ENCODE assay signal across 13 cellular contexts in genomic region chr7:141238546-141239218, GRCh38.
DNase-seq lines count a peak whose midpoint lies in the region; ATAC-seq, FAIRE-seq and TF ChIP-seq lines count a peak whose summit lies in the region.
"Had no signal": no experiment of that assay in that cellular context is flagged by ENCODE, and none has a peak within 500 bp of the region (broad histone marks: within the 10 kb centered on the region; RNA-seq: fewer than 3 reads in every experiment).

No MANE protein-coding gene starts in this region.

- no peak for TF ChIP-seq RAD21 in H1 (IDR thresholded peaks at IDR 0.05 in 1 of 2, conservative IDR thresholded peaks at IDR 0.05 in 1 of 2; ENCODE audit: low read depth in 2 of 2, low read length in 2 of 2)

- no peak overlapping the region for H3K56ac ChIP-seq in H1 (replicated peaks; ENCODE audit: insufficient read length, low read depth, low read length)

- no peak overlapping the region for H2BK12ac ChIP-seq in H1 (ENCODE audit: low read depth, low read length)
- H2BK12ac ChIP-seq in trophoblast cell (ENCODE audit: low read length), result no peak overlapping the region

- H3K79me1 ChIP-seq in H1 (ENCODE audit: low read depth, low read length), result no peaks in the 10 kb centered on the region; the same call in 1 of the 2 replicates
- H3K79me1 ChIP-seq in trophoblast cell (ENCODE audit: low read length), result no peaks in the 10 kb centered on the region

- peak overlapping the region; percentile 9 to 53; a peak in 3 of 4 replicates for H3K4me2 ChIP-seq in H1 (ENCODE audit: insufficient read depth in 1 of 2, low read depth in 2 of 2, low read length in 2 of 2)
- no peak overlapping the region for H3K4me2 ChIP-seq in trophoblast cell (ENCODE audit: low read length)
- H3K4me2 ChIP-seq: BLaER1 treated with 17β-estradiol and CSF1 and Interleukin-3, amounts not matched to agents 10 nM and 100 nM had no signal

- no peak for TF ChIP-seq EP300 in H1 (IDR thresholded peaks at IDR 0.05; ENCODE audit: borderline replicate concordance in 1 of 2, low read depth in 2 of 2, low read length in 2 of 2)

- H3K18ac ChIP-seq in H1 (ENCODE audit: extremely low read depth, low read length), result no peak overlapping the region
- H3K18ac ChIP-seq in trophoblast cell (ENCODE audit: low read length), result no peak overlapping the region

- no peak overlapping the region for H3K4me3 Mint-ChIP-seq in activated CD8-positive, alpha-beta memory T cell treated with anti-CD3 and anti-CD28 coated beads, Interleukin-2, amount 10 ng/mL, durations not matched to agents 7 days and 5 days
- H3K4me3 Mint-ChIP-seq: CD4-positive, CD25-positive, alpha-beta regulatory T cell had no signal

- H3K36me3 Mint-ChIP-seq in activated CD8-positive, alpha-beta memory T cell treated with anti-CD3 and anti-CD28 coated beads, Interleukin-2, amount 10 ng/mL, durations not matched to agents 7 days and 5 days, result no peaks in the 10 kb centered on the region
- H3K36me3 Mint-ChIP-seq: CD4-positive, CD25-positive, alpha-beta regulatory T cell had no signal

- POLR2A ChIA-PET in H1 (lab: Charles Lee; ENCODE audit: partially characterized antibody), result interaction anchor here (0.7 to 0.9 kb wide), 2 partner anchors 12 to 25 kb away, joined by 3 read pairs; no protein-coding TSS in a partner anchor

- no peak overlapping the region for H3K9ac ChIP-seq in HUES48 (ENCODE audit: low read depth, low read length)
- no peak overlapping the region for H3K9ac ChIP-seq in H1 (replicated peaks in 1 of 4; ENCODE audit: extremely low read depth in 1 of 4, low read depth in 3 of 4, low read length in 3 of 4)
- H3K9ac ChIP-seq in trophoblast cell (ENCODE audit: low read length), result peak overlapping the region; percentile 36
- H3K9ac ChIP-seq: BLaER1 treated with 17β-estradiol and CSF1 and Interleukin-3, amounts not matched to agents 10 nM and 100 nM had no signal

- H4K5ac ChIP-seq in H1 (ENCODE audit: insufficient read length, low read depth, low read length), result no peak overlapping the region

- H3K27ac Mint-ChIP-seq in activated CD8-positive, alpha-beta memory T cell treated with anti-CD3 and anti-CD28 coated beads, Interleukin-2, amount 10 ng/mL, durations not matched to agents 7 days and 5 days, result no peak overlapping the region
- H3K27ac Mint-ChIP-seq: CD4-positive, CD25-positive, alpha-beta regulatory T cell had no signal

- no peaks in the 10 kb centered on the region for H3K23me2 ChIP-seq in H1 (ENCODE audit: low read depth, low read length)

- H3K9me3 ChIP-seq in HUES48 (ENCODE audit: control insufficient read depth, insufficient read depth, low read length) (no peaks in the 10 kb centered on the region), H1 (ENCODE audit: insufficient read depth in 2 of 2, low read depth in 1 of 2, low read length in 1 of 2) (no peaks in the 10 kb centered on the region), trophoblast cell (ENCODE audit: insufficient read depth, low read depth, low read length) (no peaks in the 10 kb centered on the region), testis (no peaks in the 10 kb centered on the region)
- H3K9me3 ChIP-seq: BLaER1 treated with 17β-estradiol and CSF1 and Interleukin-3, amounts not matched to agents 10 nM and 100 nM had no signal

- peaks cover 19% of the 10 kb centered on the region for H3K4me1 ChIP-seq in HUES48 (ENCODE audit: control insufficient read depth, insufficient read depth, low read length)
- H3K4me1 ChIP-seq in H1 (replicated peaks in 1 of 4; ENCODE audit: control insufficient read depth in 3 of 4, insufficient read depth in 4 of 4, low read length in 3 of 4), result peaks cover 5 to 14% (median 11%) of the 10 kb centered on the region in 4 experiments
- H3K4me1 ChIP-seq in trophoblast cell (ENCODE audit: control insufficient read depth in 1 of 2, insufficient read depth in 2 of 2, low read length in 2 of 2), result no peaks in the 10 kb centered on the region
- H3K4me1 ChIP-seq in testis, result no peaks in the 10 kb centered on the region

- no peaks in the 10 kb centered on the region for H3K36me3 ChIP-seq in HUES48 (ENCODE audit: control insufficient read depth, insufficient read depth, low read length)
- no peaks in the 10 kb centered on the region for H3K36me3 ChIP-seq in H1 (ENCODE audit: control insufficient read depth in 2 of 4, insufficient read depth in 4 of 4, low read length in 3 of 4)
- H3K36me3 ChIP-seq in trophoblast cell (ENCODE audit: control insufficient read depth in 1 of 2, insufficient read depth in 2 of 2, low read length in 2 of 2), result no peaks in the 10 kb centered on the region
- H3K36me3 ChIP-seq in testis (ENCODE audit: low read depth, missing control alignments), result no peaks in the 10 kb centered on the region
- H3K36me3 ChIP-seq: BLaER1 treated with 17β-estradiol and CSF1 and Interleukin-3, amounts not matched to agents 10 nM and 100 nM had no signal

- H2AK5ac ChIP-seq in H1 (ENCODE audit: low read depth, low read length) (no peak overlapping the region), trophoblast cell (ENCODE audit: low read length) (no peak overlapping the region)

- TF ChIP-seq CTCF in H1 (IDR thresholded peaks at IDR 0.05; ENCODE audit: control extremely low read depth in 1 of 3, insufficient read depth in 1 of 3, low read depth in 1 of 3, low read length in 3 of 3) (no peak), testis (IDR thresholded peaks at IDR 0.05) (no peak)

- H4K91ac ChIP-seq in H1 (replicated peaks; ENCODE audit: insufficient read length, low read length), result no peak overlapping the region
- H4K91ac ChIP-seq in trophoblast cell (ENCODE audit: low read depth, low read length), result no peak overlapping the region

- H2BK5ac ChIP-seq in H1 (ENCODE audit: low read depth, low read length) (no peak overlapping the region), trophoblast cell (ENCODE audit: low read depth, low read length, poor library complexity) (no peak overlapping the region)

- CTCF ChIA-PET in activated CD8-positive, alpha-beta memory T cell treated with anti-CD3 and anti-CD28 coated beads, Interleukin-2, amount 10 ng/mL, durations not matched to agents 7 days and 5 days (lab: Charles Lee), result no interaction called here
- CTCF ChIA-PET in H1 (lab: Charles Lee; ENCODE audit: partially characterized antibody), result interaction anchor here (0.6 to 2.0 kb wide), 11 partner anchors 10 to 295 kb away, joined by 3 to 6 read pairs (median 4); partner anchors contain the start of gene MRPS33

- H2BK20ac ChIP-seq in H1 (ENCODE audit: low read length), result no peak overlapping the region

- H3K9me3 Mint-ChIP-seq in activated CD8-positive, alpha-beta memory T cell treated with anti-CD3 and anti-CD28 coated beads, Interleukin-2, amount 10 ng/mL, durations not matched to agents 7 days and 5 days (ENCODE audit: low read depth), result no peaks in the 10 kb centered on the region

- no peaks in the 10 kb centered on the region for H3K27me3 ChIP-seq in HUES48 (ENCODE audit: control insufficient read depth, insufficient read depth, low read length)
- H3K27me3 ChIP-seq in H1 (replicated peaks in 1 of 4; ENCODE audit: control insufficient read depth in 3 of 4, extremely low read depth in 1 of 4, insufficient read depth in 3 of 4, low read length in 3 of 4), result no peaks in the 10 kb centered on the region; a peak in 1 of 7 replicates
- H3K27me3 ChIP-seq in trophoblast cell (ENCODE audit: insufficient read depth, low read length), result no peaks in the 10 kb centered on the region
- H3K27me3 ChIP-seq in testis, result no peaks in the 10 kb centered on the region
- H3K27me3 ChIP-seq: BLaER1 treated with 17β-estradiol and CSF1 and Interleukin-3, amounts not matched to agents 10 nM and 100 nM had no signal

- peaks cover 0 to 1% of the 10 kb centered on the region in 2 experiments for H4K20me1 ChIP-seq in H1 (replicated peaks in 1 of 2; ENCODE audit: control insufficient read depth in 1 of 2, insufficient read depth in 2 of 2, low read length in 2 of 2)
- H4K20me1 ChIP-seq: BLaER1 treated with 17β-estradiol and CSF1 and Interleukin-3, amounts not matched to agents 10 nM and 100 nM had no signal

- H3K14ac ChIP-seq in H1 (ENCODE audit: insufficient read length) (no peak overlapping the region), trophoblast cell (ENCODE audit: low read length) (no peak overlapping the region)

- H3K27me3 Mint-ChIP-seq in activated CD8-positive, alpha-beta memory T cell treated with anti-CD3 and anti-CD28 coated beads, Interleukin-2, amount 10 ng/mL, durations not matched to agents 7 days and 5 days, result peaks cover 16% of the 10 kb centered on the region

- H3K27ac ChIP-seq in HUES48 (ENCODE audit: low read depth, low read length) (peak overlapping the region; percentile 36), H1 (ENCODE audit: low read depth, low read length) (no peak overlapping the region), trophoblast cell (ENCODE audit: low read depth, low read length) (no peak overlapping the region), testis (no peak overlapping the region)
- H3K27ac ChIP-seq: BLaER1 treated with 17β-estradiol and CSF1 and Interleukin-3, amounts not matched to agents 10 nM and 100 nM had no signal

- H2BK15ac ChIP-seq in H1 (ENCODE audit: low read length), result no peak overlapping the region

- ATAC-seq in activated CD8-positive, alpha-beta memory T cell treated with anti-CD3 and anti-CD28 coated beads, Interleukin-2, amount 10 ng/mL, durations not matched to agents 7 days and 5 days, result no peak

- no peak overlapping the region for H2BK120ac ChIP-seq in H1 (replicated peaks; ENCODE audit: low read depth, low read length)
- H2BK120ac ChIP-seq in trophoblast cell (ENCODE audit: insufficient read depth, low read length, poor library complexity), result no peak overlapping the region

- no peak overlapping the region for H4K8ac ChIP-seq in H1 (ENCODE audit: extremely low read depth, insufficient read depth, low read length)
- no peak overlapping the region for H4K8ac ChIP-seq in trophoblast cell (ENCODE audit: low read depth, low read length)

- no peak for FAIRE-seq in H1 (lab: Jason Lieb, UNC)

- H3K4ac ChIP-seq in H1 (replicated peaks; ENCODE audit: insufficient read length, low read depth, low read length) (no peak overlapping the region), trophoblast cell (ENCODE audit: low read depth, low read length) (no peak overlapping the region)

- intact Hi-C loops in testis (cut with DNase I; ENCODE audit: low total_unique reads), result no loop called here

- H4K12ac ChIP-seq in trophoblast cell (ENCODE audit: low read depth, low read length), result no peak overlapping the region

- TF ChIP-seq POLR2A in H1 (IDR thresholded peaks at IDR 0.05; ENCODE audit: control extremely low read depth in 1 of 2, low read depth in 2 of 2, low read length in 2 of 2) (no peak), testis (IDR thresholded peaks at IDR 0.05) (no peak)

- H3K23ac ChIP-seq in H1 (ENCODE audit: insufficient read length), result no peak overlapping the region
- no peak overlapping the region for H3K23ac ChIP-seq in trophoblast cell (ENCODE audit: low read length)

- no peak overlapping the region for H3K4me3 ChIP-seq in HUES48 (ENCODE audit: low read depth, low read length)
- H3K4me3 ChIP-seq in H1 (ENCODE audit: extremely low read depth in 1 of 4, insufficient read depth in 2 of 4, low read depth in 3 of 4, low read length in 4 of 4), result no peak overlapping the region
- H3K4me3 ChIP-seq in trophoblast cell (ENCODE audit: low read depth, low read length), result no peak overlapping the region
- H3K4me3 ChIP-seq in testis, result no peak overlapping the region
- H3K4me3 ChIP-seq: BLaER1 treated with 17β-estradiol and CSF1 and Interleukin-3, amounts not matched to agents 10 nM and 100 nM had no signal

- no peak overlapping the region for H2AFZ ChIP-seq in H1 (ENCODE audit: low read length)
- H2AFZ ChIP-seq in trophoblast cell (ENCODE audit: insufficient read depth, low read length, poor library complexity), result no peak overlapping the region

- peaks cover 0 to 5% of the 10 kb centered on the region in 2 experiments; a peak in 1 of 4 replicates for H3K79me2 ChIP-seq in H1 (ENCODE audit: control insufficient read depth in 1 of 2, insufficient read depth in 2 of 2, low read length in 2 of 2)
- no peaks in the 10 kb centered on the region for H3K79me2 ChIP-seq in trophoblast cell (ENCODE audit: control insufficient read depth, insufficient read depth, low read length, poor library complexity)

- peak; percentile 28 for DNase-seq in activated CD8-positive, alpha-beta memory T cell treated with anti-CD3 and anti-CD28 coated beads, Interleukin-2, amount 10 ng/mL, durations not matched to agents 7 days and 5 days
- no peak for DNase-seq in activated CD8-positive, alpha-beta memory T cell treated with anti-CD3 and anti-CD28 coated beads, Interleukin-2, amount 50 U/mL, for 4 hours
- DNase-seq in H1 (ENCODE audit: low read depth in 1 of 2, low spot score in 2 of 2) (peak in 1 of 2 experiments; percentile 46), trophoblast cell (no peak), nucleus accumbens (lab: John Stamatoyannopoulos, UW) (no peak), testis (no peak), NCI-H2107 (lab: John Stamatoyannopoulos, UW) (no peak)
- DNase-seq: ACHN; CD4-positive, CD25-positive, alpha-beta regulatory T cell; DMS53; H7 had no signal

- WGBS in H1 (ENCODE audit: extremely low coverage in 1 of 2, insufficient coverage in 1 of 2, insufficient read length in 1 of 2, insufficient replicate concordance in 2 of 2, low coverage in 1 of 2, low lambda C conversion rate in 2 of 2, missing lambda C conversion rate in 1 of 2), 2 experiments, result 45% methylated on average over 10 of the region's 10 CpGs; no CpG with 5 or more reads in 1 of the 2 experiments
- WGBS in trophoblast cell (ENCODE audit: extremely low coverage, insufficient coverage, insufficient read length), result no CpG with 5 or more reads among the region's 10 CpGs
- WGBS in testis, 2 donors, result 59 to 65% methylated on average over 9 to 10 of the region's 10 CpGs

- H3K4me1 Mint-ChIP-seq in activated CD8-positive, alpha-beta memory T cell treated with anti-CD3 and anti-CD28 coated beads, Interleukin-2, amount 10 ng/mL, durations not matched to agents 7 days and 5 days, result no peaks in the 10 kb centered on the region
- H3K4me1 Mint-ChIP-seq: CD4-positive, CD25-positive, alpha-beta regulatory T cell had no signal
